In genomic region chr9:113694912-113695900, GRCh38 we compare ENCODE assay signal across 14 cellular contexts.
"Had no signal": no experiment of that assay in that cellular context is flagged by ENCODE, and none has a peak within 500 bp of the region (broad histone marks: within the 10 kb centered on the region; RNA-seq: fewer than 3 reads in every experiment).

No MANE protein-coding gene starts in this region.

- H3K36me3 ChIP-seq: cardiac muscle cell, colonic mucosa, heart left ventricle, left lung, spleen, suprapubic skin had no signal

- H3K4me3 ChIP-seq: cardiac muscle cell, colonic mucosa, heart left ventricle, left lung, psoas muscle, spleen, suprapubic skin had no signal

- H3K27ac ChIP-seq: cardiac muscle cell, colonic mucosa, heart left ventricle, left lung, psoas muscle, spleen, suprapubic skin had no signal

- H3K9me3 ChIP-seq: colonic mucosa, left lung, psoas muscle, suprapubic skin had no signal

- ATAC-seq: heart left ventricle, left lung, psoas muscle, sciatic nerve had no signal

- DNase-seq: activated naive CD4-positive, alpha-beta T cell; colonic mucosa; heart left ventricle; left lung; mesendoderm; psoas muscle; spleen; stimulated activated CD4-positive, alpha-beta T cell treated with anti-CD3 and anti-CD28 coated beads, Interleukin-1b, Interleukin-23, amount 100 ng/mL, for 48 hours; stimulated activated naive CD4-positive, alpha-beta T cell had no signal

- H3K4me1 ChIP-seq: colonic mucosa, heart left ventricle, left lung, psoas muscle, suprapubic skin had no signal

- H3K27me3 ChIP-seq: cardiac muscle cell, colonic mucosa had no signal

- FAIRE-seq: endothelial cell of umbilical vein, frontal cortex had no signal
